Comparison of ENCODE assay signal across 20 cellular contexts in the genomic region with DNA sequence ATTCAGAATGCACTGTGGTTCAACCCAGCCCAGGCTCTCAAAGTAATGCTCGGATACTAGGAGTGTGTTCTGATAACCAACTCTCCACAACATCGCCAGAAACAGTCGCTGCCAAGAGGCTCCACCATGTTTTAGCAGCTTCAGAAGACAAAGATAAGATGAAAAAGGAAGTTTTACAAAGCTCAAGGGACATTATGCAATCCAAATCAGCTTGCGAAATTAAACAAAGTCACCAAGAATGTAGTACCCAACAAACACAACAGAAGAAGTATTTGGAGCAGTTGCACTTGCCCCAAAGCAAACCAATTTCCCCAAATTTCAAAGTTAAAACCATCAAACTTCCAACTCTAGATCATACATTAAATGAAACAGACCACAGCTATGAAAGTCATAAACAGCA. TPM values are rescaled to one million over a fixed set of nuclear protein-coding genes. Genes with fewer than 3 reads are reported as not detected.
"Had no signal": no experiment of that assay in that cellular context is flagged by ENCODE, and none has a peak within 500 bp of the region (broad histone marks: within the 10 kb centered on the region; RNA-seq: fewer than 3 reads in every experiment).

No MANE protein-coding gene starts in this region.

- H3K27me3 ChIP-seq: brain microvascular endothelial cell, esophagus squamous epithelium, gastrocnemius medialis, heart left ventricle, transverse colon had no signal

- H3K4me1 ChIP-seq: esophagus squamous epithelium, gastrocnemius medialis, heart left ventricle, transverse colon had no signal

- ATAC-seq: gastrocnemius medialis; heart left ventricle; natural killer cell treated with Interleukin-12 subunit alpha and Interleukin-12 subunit beta and Interleukin-15 and Interleukin-18, amount 100 ng/mL, for 72 hours had no signal

- H3K27ac ChIP-seq: brain microvascular endothelial cell, esophagus squamous epithelium, heart left ventricle, transverse colon had no signal

- H3K9me3 ChIP-seq: esophagus squamous epithelium, gastrocnemius medialis, heart left ventricle had no signal

- DNase-seq: activated CD4-positive, alpha-beta T cell treated with anti-CD3 and anti-CD28 coated beads, Interleukin-2, amount 50 U/mL, for 48 hours; activated CD4-positive, CD25-positive, alpha-beta regulatory T cell treated with anti-CD3 and anti-CD28 coated beads, Interleukin-2, amount 50 U/mL, for 72 hours; activated naive CD8-positive, alpha-beta T cell treated with anti-CD3 and anti-CD28 coated beads for 36 hours; activated T-cell treated with anti-CD3 and anti-CD28 coated beads, Interleukin-2, amount 50 U/mL, for 24 hours; amygdala; brain microvascular endothelial cell; effector CD8-positive, alpha-beta T cell; esophagus squamous epithelium; gastrocnemius medialis; heart left ventricle; mesendoderm; posterior cingulate gyrus; small intestine; stimulated activated CD4-positive, alpha-beta T cell treated with anti-CD3 and anti-CD28 coated beads, Interleukin-4, amount 100 ng/mL, for 4 hours; stimulated activated CD8-positive, alpha-beta memory T cell treated with anti-CD3 and anti-CD28 coated beads, Interleukin-4, amount 100 ng/mL, for 48 hours; stimulated activated naive CD4-positive, alpha-beta T cell treated with Interleukin-2 at 50 U/mL for 16 hours; substantia nigra; transverse colon had no signal

- H3K4me3 ChIP-seq: esophagus squamous epithelium, gastrocnemius medialis, heart left ventricle, transverse colon had no signal

- FAIRE-seq: endothelial cell of umbilical vein, small intestine had no signal

- H3K36me3 ChIP-seq: brain microvascular endothelial cell, esophagus squamous epithelium, transverse colon had no signal

RNA-seq across cellular contexts. Expression of gene B3GALT1, which starts 43.6 kb away (rescaled TPM):
- total RNA-seq: activated naive CD8-positive, alpha-beta T cell treated with anti-CD3 and anti-CD28 coated beads for 36 hours; endothelial cell of umbilical vein had no signal
- polyA plus RNA-seq: endothelial cell of umbilical vein had no signal
